In genomic region chr5:142427529-142427928, GRCh38 we compare ENCODE assay signal across 21 cellular contexts.
"Had no signal": no experiment of that assay in that cellular context is flagged by ENCODE, and none has a peak within 500 bp of the region (broad histone marks: within the 10 kb centered on the region; RNA-seq: fewer than 3 reads in every experiment).

No MANE protein-coding gene starts in this region.

- H3K79me2 ChIP-seq: hepatocyte had no signal

- H3K4me2 ChIP-seq: hepatocyte had no signal

- ATAC-seq: activated CD8-positive, alpha-beta T cell treated with anti-CD3 and anti-CD28 coated beads for 36 hours; left lung; naive thymus-derived CD8-positive, alpha-beta T cell had no signal

- H2AFZ ChIP-seq: hepatocyte had no signal

- DNase-seq: activated B cell treated with CpG ODN at 0.5 μM for 24 hours; activated CD4-positive, alpha-beta T cell treated with anti-CD3 and anti-CD28 coated beads for 48 hours; activated CD8-positive, alpha-beta T cell treated with anti-CD3 and anti-CD28 coated beads for 36 hours; activated naive CD4-positive, alpha-beta T cell treated with anti-CD3 and anti-CD28 coated beads, Interleukin-2, amount 50 U/mL, for 16 hours; activated T-cell treated with anti-CD3 and anti-CD28 coated beads, Interleukin-2, amount 50 U/mL, for 1 hour; adrenal gland; effector memory CD4-positive, alpha-beta T cell; foreskin fibroblast; left lung; mesendoderm; naive thymus-derived CD8-positive, alpha-beta T cell; stimulated activated naive B cell treated with anti-CD40 and anti-IgM and Interleukin-4, amounts not matched to agents 10 μg/mL and 1 μg/mL and 100 μg/mL, for 72 hours; thyroid gland had no signal

- H3K4me3 ChIP-seq: adrenal gland, cardiac muscle cell, hepatocyte, left lung, thyroid gland had no signal

- H3K27ac Mint-ChIP-seq: activated B cell treated with CpG ODN at 0.5 μM for 24 hours; activated CD8-positive, alpha-beta T cell treated with anti-CD3 and anti-CD28 coated beads for 36 hours; activated T-helper 2 cell treated with anti-CD3 and anti-CD28 coated beads, Interferon-gamma antibody, Interleukin-2, Interleukin-4, amounts not matched to agents 10 μg/mL and 5 μg/mL and 100 μg/mL, durations not matched to agents 14 hours and 24 hours and 36 hours; dendritic cell treated with granulocyte-macrophage colony-stimulating factor and Interleukin-4, amounts not matched to agents 40 ng/mL and 50 ng/mL, for 4 days; stimulated activated naive B cell treated with anti-CD40 and anti-IgM and Interleukin-4, amounts not matched to agents 10 μg/mL and 1 μg/mL and 100 μg/mL, for 72 hours; T-helper 2 cell treated with Interferon-gamma antibody and Interleukin-4, amounts not matched to agents 5 μg/mL and 100 μg/mL, for 36 hours had no signal

- H3K27me3 Mint-ChIP-seq: activated CD8-positive, alpha-beta T cell treated with anti-CD3 and anti-CD28 coated beads for 36 hours; naive thymus-derived CD8-positive, alpha-beta T cell had no signal

- H3K9me3 Mint-ChIP-seq: activated B cell treated with CpG ODN at 0.5 μM for 24 hours; activated T-helper 2 cell treated with anti-CD3 and anti-CD28 coated beads, Interferon-gamma antibody, Interleukin-2, Interleukin-4, amounts not matched to agents 10 μg/mL and 5 μg/mL and 100 μg/mL, durations not matched to agents 14 hours and 24 hours and 36 hours; dendritic cell treated with granulocyte-macrophage colony-stimulating factor and Interleukin-4, amounts not matched to agents 40 ng/mL and 50 ng/mL, for 4 days; stimulated activated naive B cell treated with anti-CD40 and anti-IgM and Interleukin-4, amounts not matched to agents 10 μg/mL and 1 μg/mL and 100 μg/mL, for 72 hours had no signal

- H3K27ac ChIP-seq: cardiac muscle cell, epithelial cell of prostate, hepatocyte, left lung had no signal

- H3K9me3 ChIP-seq: adrenal gland, left lung, thyroid gland had no signal

- FAIRE-seq: islet of Langerhans, TTC549 had no signal

- H3K27me3 ChIP-seq: adrenal gland, cardiac muscle cell, hepatocyte, thyroid gland had no signal

- H3K36me3 ChIP-seq: adrenal gland, cardiac muscle cell, left lung, thyroid gland had no signal

- H3K4me3 Mint-ChIP-seq: activated B cell treated with CpG ODN at 0.5 μM for 24 hours; activated CD8-positive, alpha-beta T cell treated with anti-CD3 and anti-CD28 coated beads for 36 hours; dendritic cell treated with granulocyte-macrophage colony-stimulating factor and Interleukin-4, amounts not matched to agents 40 ng/mL and 50 ng/mL, for 4 days; stimulated activated naive B cell treated with anti-CD40 and anti-IgM and Interleukin-4, amounts not matched to agents 10 μg/mL and 1 μg/mL and 100 μg/mL, for 72 hours; T-helper 2 cell treated with Interferon-gamma antibody and Interleukin-4, amounts not matched to agents 5 μg/mL and 100 μg/mL, for 36 hours had no signal
